ENCODE assay signal across 8 cellular contexts in the genomic region with DNA sequence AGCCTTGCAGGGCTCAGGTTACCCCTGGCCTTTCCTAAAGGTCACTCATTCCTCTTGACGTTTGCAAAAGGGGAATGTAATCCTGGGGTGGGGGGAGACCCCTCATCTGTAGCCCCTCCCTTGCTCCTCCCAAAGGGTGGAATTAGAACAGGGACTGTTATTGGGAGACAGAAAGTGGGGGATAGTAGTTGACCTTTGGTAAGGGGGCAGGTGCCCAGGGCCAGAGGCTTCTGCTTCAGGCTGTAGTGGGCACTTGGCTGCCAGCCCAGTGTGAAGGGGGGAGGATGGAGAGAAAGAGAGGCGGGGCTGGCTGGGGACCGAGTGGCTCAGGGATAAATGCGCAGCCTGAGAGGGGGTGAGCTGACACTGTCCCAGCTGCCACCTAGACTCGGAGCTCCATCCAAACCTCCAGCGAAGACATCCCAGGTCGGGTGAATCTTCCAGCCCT. TPM values are rescaled to one million over a fixed set of nuclear protein-coding genes. Genes with fewer than 3 reads are reported as not detected.
A peak's percentile ranks its signal among the peaks of the same experiment; 100 is the strongest.
DNase-seq lines count a peak whose midpoint lies in the region; ATAC-seq, FAIRE-seq and TF ChIP-seq lines count a peak whose summit lies in the region.

A gene (plus strand): TSS at position 363 of the 448 bp plus-strand sequence. CDS start 711 bp downstream, outside the sequence.

- no peaks in the 10 kb centered on the region for H3F3A ChIP-seq in PC-3 (ENCODE audit: low read length, unreplicated experiment)

- peak within 1 kb of the TSS; percentile 82 for H2AFZ ChIP-seq in PC-3 (ENCODE audit: low read length)
- peak within 1 kb of the TSS; percentile 39 for H2AFZ ChIP-seq in endothelial cell of umbilical vein (ENCODE audit: low read depth, low read length)

- peaks cover 35% of the 10 kb centered on the region for H3K4me1 Mint-ChIP-seq in neural crest cell

- peak within 1 kb of the TSS; percentile 74 for H3K4me3 ChIP-seq in PC-3 (ENCODE audit: low read length)
- peak within 1 kb of the TSS in 2 of 3 experiments; percentile 43 to 99 for H3K4me3 ChIP-seq in endothelial cell of umbilical vein (replicated peaks in 1 of 3; ENCODE audit: insufficient read depth in 1 of 3, low read depth in 1 of 3, low read length in 3 of 3)

- dilution Hi-C loops in endothelial cell of umbilical vein (cut with MboI; ENCODE audit: extremely low pct_ligation_motif_present, low sequenced_read_pairs), result no loop called here

- no peaks in the 10 kb centered on the region for H3K9me3 ChIP-seq in PC-3 (ENCODE audit: low read length)
- H3K9me3 ChIP-seq in endothelial cell of umbilical vein (replicated peaks; ENCODE audit: control insufficient read depth, insufficient read depth, low read length), result no peaks in the 10 kb centered on the region

- peak; percentile 24 to 68 (median 42) for DNase-seq in NCI-H1417 (lab: John Stamatoyannopoulos, UW)
- no peak for DNase-seq in NCI-H1417 treated with DMSO at 0.1 percent for 48 hours (lab: John Stamatoyannopoulos, UW)
- DNase-seq in PC-3, result no peak
- DNase-seq in endothelial cell of umbilical vein (ENCODE audit: low read depth, low spot score), result no peak
- DNase-seq in neural crest cell (ENCODE audit: low read depth, low spot score), result no peak
- no peak for DNase-seq in NCI-H446 treated with DMSO at 0.1 percent for 48 hours (lab: John Stamatoyannopoulos, UW)
- DNase-seq in GM13977 (ENCODE audit: low spot score), result no peak
- no peak for DNase-seq in LoVo (ENCODE audit: low spot score)

- H3K9me3 Mint-ChIP-seq in neural crest cell, result no peaks in the 10 kb centered on the region

- peak within 1 kb of the TSS; percentile 89 for H3K4me3 Mint-ChIP-seq in neural crest cell

- no TSS peak for BruUV-seq in PC-3 (replicated peaks; lab: Mats Ljungman, UMichigan)
- BruUV-seq in endothelial cell of umbilical vein (replicated peaks; lab: Mats Ljungman, UMichigan), result no TSS peak

- H3K9me2 ChIP-seq in PC-3 (replicated peaks; ENCODE audit: low read length), result no peaks in the 10 kb centered on the region

- peaks cover 2% of the 10 kb centered on the region for H3K27me3 Mint-ChIP-seq in neural crest cell (ENCODE audit: low read depth)

- no peak for FAIRE-seq in endothelial cell of umbilical vein (lab: Jason Lieb, UNC)

- CTCF ChIA-PET in PC-3 (lab: Charles Lee), result no interaction called here
- CTCF ChIA-PET in endothelial cell of umbilical vein (lab: Charles Lee), result interaction anchor here (1.2 to 1.7 kb wide), 2 partner anchors 16 to 42 kb away, joined by 7 to 9 read pairs; a partner anchor contains a TSS

- H3K79me2 ChIP-seq in PC-3 (ENCODE audit: low read length) (peaks cover 28% of the 10 kb centered on the region), endothelial cell of umbilical vein (ENCODE audit: control insufficient read depth, insufficient read depth, low read length) (peaks cover 26% of the 10 kb centered on the region)

- ATAC-seq in PC-3, result no peak

- H3K9ac ChIP-seq in PC-3 (ENCODE audit: low read length), result peak within 1 kb of the TSS; percentile 64
- peak within 1 kb of the TSS; percentile 64 for H3K9ac ChIP-seq in endothelial cell of umbilical vein (replicated peaks; ENCODE audit: extremely low read depth, insufficient read depth, low read length)

- H3K36me3 ChIP-seq in PC-3 (ENCODE audit: low read depth, low read length), result peaks cover 11% of the 10 kb centered on the region
- H3K36me3 ChIP-seq in endothelial cell of umbilical vein (ENCODE audit: control insufficient read depth in 2 of 2, extremely low read depth in 1 of 2, insufficient read depth in 2 of 2, low read length in 2 of 2), result peaks cover 5 to 7% of the 10 kb centered on the region in 2 experiments

- TF ChIP-seq POLR2A in endothelial cell of umbilical vein (IDR thresholded peaks at IDR 0.05; ENCODE audit: low read depth, low read length), result no peak

- TF ChIP-seq CTCF in PC-3 (conservative IDR thresholded peaks at IDR 0.05; ENCODE audit: low read depth, low read length), result no peak
- TF ChIP-seq CTCF in endothelial cell of umbilical vein (IDR thresholded peaks at IDR 0.05; ENCODE audit: extremely low read depth in 1 of 2, insufficient read depth in 1 of 2, low read depth in 1 of 2, low read length in 2 of 2), result no peak
- no peak for TF ChIP-seq CTCF in neural crest cell (conservative IDR thresholded peaks at IDR 0.05)
- no peak for TF ChIP-seq CTCF in GM13977 (IDR thresholded peaks at IDR 0.05; ENCODE audit: extremely low read depth, insufficient read depth, missing control alignments)

- peaks cover 15% of the 10 kb centered on the region for H3K4me1 ChIP-seq in PC-3 (ENCODE audit: insufficient read depth, low read length)
- peaks cover 33% of the 10 kb centered on the region for H3K4me1 ChIP-seq in endothelial cell of umbilical vein (ENCODE audit: control insufficient read depth, extremely low read depth, insufficient read depth, low read length)

- peaks cover 4% of the 10 kb centered on the region for H3K36me3 Mint-ChIP-seq in neural crest cell (ENCODE audit: low read depth)

- POLR2A ChIA-PET in PC-3 (lab: Charles Lee; ENCODE audit: unreplicated experiment), result interaction anchor here (0.7 kb wide), 1 partner anchor 16 kb away, joined by 5 read pairs; a partner anchor contains a TSS
- POLR2A ChIA-PET in endothelial cell of umbilical vein (lab: Charles Lee), result interaction anchor here (1.6 to 3.1 kb wide), 2 partner anchors 10 to 16 kb away, joined by 4 to 15 read pairs; a partner anchor contains a TSS

- H4K20me1 ChIP-seq in PC-3 (ENCODE audit: low read length) (peaks cover 12% of the 10 kb centered on the region), endothelial cell of umbilical vein (replicated peaks; ENCODE audit: control insufficient read depth, extremely low read depth, insufficient read depth, low read length) (no peaks in the 10 kb centered on the region)

- H3K27ac Mint-ChIP-seq in neural crest cell (ENCODE audit: unreplicated experiment), result peak within 1 kb of the TSS; percentile 78

- H3K27me3 ChIP-seq in PC-3 (ENCODE audit: low read length) (no peaks in the 10 kb centered on the region), endothelial cell of umbilical vein (ENCODE audit: control insufficient read depth in 2 of 2, insufficient read depth in 2 of 2, low read length in 2 of 2) (no peaks in the 10 kb centered on the region)

- in situ Hi-C loops in GM13977 (cut with MboI; ENCODE audit: low pct_unique_long_range_greater_than_20kb, low sequenced_read_pairs, unreplicated experiment), result no loop called here

- peak within 1 kb of the TSS; percentile 93 for H3K4me2 ChIP-seq in PC-3 (ENCODE audit: low read length)
- H3K4me2 ChIP-seq in endothelial cell of umbilical vein (ENCODE audit: insufficient read depth, low read length), result peak within 1 kb of the TSS; percentile 66

- intact Hi-C loops in PC-3 (cut with micrococcal nuclease) (no loop called here), endothelial cell of umbilical vein (cut with micrococcal nuclease) (no loop called here)

- H3K9me1 ChIP-seq in endothelial cell of umbilical vein (replicated peaks; ENCODE audit: control insufficient read depth, extremely low read depth, insufficient read depth, low read length), result no peaks in the 10 kb centered on the region

- H3K27ac ChIP-seq in PC-3 (ENCODE audit: low read length) (peak within 1 kb of the TSS; percentile 85), endothelial cell of umbilical vein (ENCODE audit: insufficient read depth, low read depth, low read length) (peak within 1 kb of the TSS; percentile 84)

TF ChIP-seq in endothelial cell of umbilical vein, 7 proteins besides CTCF, POLR2A, EP300 and RAD21:
- TF ChIP-seq POLR2AphosphoS5 (IDR thresholded peaks at IDR 0.05; ENCODE audit: insufficient read depth, low read depth, low read length) (no peak), GATA2 (IDR thresholded peaks at IDR 0.05; ENCODE audit: insufficient read depth, insufficient read length, low read depth, low read length) (no peak), JUN (IDR thresholded peaks at IDR 0.05; ENCODE audit: borderline replicate concordance, insufficient read depth, insufficient read length, low read depth) (no peak), FOS (IDR thresholded peaks at IDR 0.05; ENCODE audit: borderline replicate concordance, insufficient read depth, low read length) (no peak), MYC (IDR thresholded peaks at IDR 0.05; ENCODE audit: low read depth, low read length) (no peak), EZH2 (IDR thresholded peaks at IDR 0.05; ENCODE audit: borderline replicate concordance, low read depth, low read length, severe bottlenecking) (no peak)
- TF ChIP-seq, protein P1, sequence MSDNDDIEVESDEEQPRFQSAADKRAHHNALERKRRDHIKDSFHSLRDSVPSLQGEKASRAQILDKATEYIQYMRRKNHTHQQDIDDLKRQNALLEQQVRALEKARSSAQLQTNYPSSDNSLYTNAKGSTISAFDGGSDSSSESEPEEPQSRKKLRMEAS (IDR thresholded peaks at IDR 0.05; ENCODE audit: insufficient read depth, insufficient read length), result no peak

RNA-seq across cellular contexts. Expression of the gene that starts here (rescaled TPM):
- total RNA-seq in PC-3 (2014; rRNA removed) (2.4 and 7.5 TPM in 2 replicates), endothelial cell of umbilical vein (5.1 and 5.5 TPM in 2 replicates), neural crest cell (9.1 and 10.6 TPM in 2 replicates)
- polyA plus RNA-seq in endothelial cell of umbilical vein, result 5.9 and 6.5 TPM in 2 replicates
- 1.6 and 2.1 TPM in 2 replicates for polyA plus RNA-seq in endothelial cell of umbilical vein (2011; cell fraction: cytosol; rRNA removed)
- 42.3 and 47.5 TPM in 2 replicates for polyA plus RNA-seq in endothelial cell of umbilical vein (2011; cell fraction: nucleus; rRNA removed)
- polyA plus RNA-seq in endothelial cell of umbilical vein (2012), result 4.4 and 4.5 TPM in 2 replicates
- polyA minus RNA-seq in endothelial cell of umbilical vein, result 1.4 and 2.1 TPM in 2 replicates
- polyA minus RNA-seq in endothelial cell of umbilical vein (2011; cell fraction: cytosol; rRNA and poly(A)+ RNA removed), result 30.8 TPM
- polyA minus RNA-seq in endothelial cell of umbilical vein (2011; cell fraction: nucleus; rRNA and poly(A)+ RNA removed), result 2.9 and 4.3 TPM in 2 replicates

Comparison
In these comparisons a context has a peak if more than half of its experiments do, and no peak if none do; other contexts are left out.
1. DNase-seq: peak in NCI-H1417 (3 of 3); none in NCI-H1417 treated with DMSO at 0.1 percent for 48 hours (single experiment), PC-3 (single experiment), endothelial cell of umbilical vein (single experiment), neural crest cell (single experiment), NCI-H446 treated with DMSO at 0.1 percent for 48 hours (single experiment), GM13977 (single experiment) and LoVo (single experiment).